In genomic region chr5:179678238-179679013, GRCh38 we compare ENCODE assay signal across 1 cellular context.
TF ChIP-seq lines count a peak whose summit lies in the region.

No MANE protein-coding gene starts in this region.

TF ChIP-seq in HepG2, 621 proteins besides CTCF, POLR2A, EP300 and RAD21 (continued from another document and continues in another):
- TF ChIP-seq HIC2 (CRISPR knock-in tag; IDR thresholded peaks at IDR 0.05; ENCODE audit: low read depth): peak; percentile 42
- no peak for TF ChIP-seq NR3C1 (CRISPR knock-in tag; IDR thresholded peaks at IDR 0.05)
- TF ChIP-seq KLF12 (CRISPR knock-in tag; IDR thresholded peaks at IDR 0.05; ENCODE audit: borderline replicate concordance): peak; percentile 68
- TF ChIP-seq ZNF17 (CRISPR knock-in tag; IDR thresholded peaks at IDR 0.05): no peak
- TF ChIP-seq SP4 (CRISPR knock-in tag; IDR thresholded peaks at IDR 0.05): peak; percentile 83; the same call in 1 of the 2 replicates
- peak; percentile 16; the same call in 1 of the 2 replicates for TF ChIP-seq RARA (CRISPR knock-in tag; IDR thresholded peaks at IDR 0.05)
- no peak for TF ChIP-seq KDM5A (IDR thresholded peaks at IDR 0.05; ENCODE audit: borderline replicate concordance, low read length)
- TF ChIP-seq ZHX2 (IDR thresholded peaks at IDR 0.05; ENCODE audit: low read depth): peak; percentile 59; the same call in 1 of the 2 replicates
- TF ChIP-seq ZHX2 (CRISPR knock-in tag; IDR thresholded peaks at IDR 0.05; ENCODE audit: borderline replicate concordance): no peak
- peak; percentile 12; the same call in 1 of the 2 replicates for TF ChIP-seq EEA1 (CRISPR knock-in tag; IDR thresholded peaks at IDR 0.05; ENCODE audit: borderline replicate concordance)
- TF ChIP-seq ZNF614 (CRISPR knock-in tag; IDR thresholded peaks at IDR 0.05; ENCODE audit: borderline replicate concordance): peak; percentile 58; the same call in 1 of the 2 replicates
- no peak for TF ChIP-seq ZNF432 (CRISPR knock-in tag; IDR thresholded peaks at IDR 0.05; ENCODE audit: borderline replicate concordance)
- TF ChIP-seq ZNF331 (CRISPR knock-in tag; IDR thresholded peaks at IDR 0.05): peak; percentile 55; the same call in 1 of the 2 replicates
- peak; percentile 17 for TF ChIP-seq ZBTB4 (CRISPR knock-in tag; IDR thresholded peaks at IDR 0.05; ENCODE audit: borderline replicate concordance)
- TF ChIP-seq NFKB2 (CRISPR knock-in tag; IDR thresholded peaks at IDR 0.05; ENCODE audit: borderline replicate concordance): peak; percentile 48; the same call in 1 of the 2 replicates
- 0 out of 2 replicates have a peak, but pooled peaks have one; percentile 85 for TF ChIP-seq ZNF850 (CRISPR knock-in tag; conservative IDR thresholded peaks at IDR 0.05)
- no peak for TF ChIP-seq RFX3 (CRISPR knock-in tag; IDR thresholded peaks at IDR 0.05)
- peak; percentile 24; the same call in 1 of the 2 replicates for TF ChIP-seq DPF2 (CRISPR knock-in tag; IDR thresholded peaks at IDR 0.05; ENCODE audit: borderline replicate concordance, low read depth)
- peak; percentile 81; the same call in 1 of the 2 replicates for TF ChIP-seq MXD4 (CRISPR knock-in tag; IDR thresholded peaks at IDR 0.05)
- peak; percentile 73; the same call in 1 of the 2 replicates for TF ChIP-seq ZSCAN22 (CRISPR knock-in tag; IDR thresholded peaks at IDR 0.05)
- TF ChIP-seq ZNF34 (CRISPR knock-in tag; IDR thresholded peaks at IDR 0.05; ENCODE audit: borderline replicate concordance): peak; percentile 76; the same call in 1 of the 2 replicates
- TF ChIP-seq FOXO1 (CRISPR knock-in tag; IDR thresholded peaks at IDR 0.05): peak; percentile 28
- peak; percentile 52; the same call in 1 of the 2 replicates for TF ChIP-seq ZFYVE20 (CRISPR knock-in tag; IDR thresholded peaks at IDR 0.05; ENCODE audit: borderline replicate concordance, low read depth)
- TF ChIP-seq ZNF275 (CRISPR knock-in tag; IDR thresholded peaks at IDR 0.05; ENCODE audit: borderline replicate concordance): peak; percentile 92
- peak; percentile 51; the same call in 1 of the 2 replicates for TF ChIP-seq ZBTB10 (CRISPR knock-in tag; IDR thresholded peaks at IDR 0.05; ENCODE audit: borderline replicate concordance)
- TF ChIP-seq ZFY (CRISPR knock-in tag; IDR thresholded peaks at IDR 0.05): peak; percentile 94
- no peak for TF ChIP-seq ZNF615 (CRISPR knock-in tag; IDR thresholded peaks at IDR 0.05; ENCODE audit: borderline replicate concordance)
- TF ChIP-seq ZNF670 (CRISPR knock-in tag; IDR thresholded peaks at IDR 0.05; ENCODE audit: borderline replicate concordance): peak; percentile 98
- 0 out of 2 replicates have a peak, but pooled peaks have one; percentile 62 for TF ChIP-seq NFKBIZ (CRISPR knock-in tag; IDR thresholded peaks at IDR 0.05)
- no peak for TF ChIP-seq ZNF703 (CRISPR knock-in tag; IDR thresholded peaks at IDR 0.05; ENCODE audit: borderline replicate concordance)
- TF ChIP-seq PAWR (CRISPR knock-in tag; IDR thresholded peaks at IDR 0.05; ENCODE audit: borderline replicate concordance): peak; percentile 75; the same call in 1 of the 2 replicates
- TF ChIP-seq ZFP36L2 (CRISPR knock-in tag; IDR thresholded peaks at IDR 0.05): no peak
- no peak for TF ChIP-seq KDM6A (CRISPR knock-in tag; IDR thresholded peaks at IDR 0.05; ENCODE audit: low read depth)
- peak; percentile 91 for TF ChIP-seq NCOA1 (CRISPR knock-in tag; IDR thresholded peaks at IDR 0.05)
- TF ChIP-seq ZNF691 (CRISPR knock-in tag; IDR thresholded peaks at IDR 0.05; ENCODE audit: borderline replicate concordance, low read depth): peak; percentile 93; the same call in 1 of the 2 replicates
- TF ChIP-seq MZF1 (CRISPR knock-in tag; IDR thresholded peaks at IDR 0.05; ENCODE audit: borderline replicate concordance): no peak
- TF ChIP-seq CC2D1A (CRISPR knock-in tag; IDR thresholded peaks at IDR 0.05): no peak
- TF ChIP-seq CCDC6 (CRISPR knock-in tag; IDR thresholded peaks at IDR 0.05): peak; percentile 92
- TF ChIP-seq ZNF556 (CRISPR knock-in tag; IDR thresholded peaks at IDR 0.05; ENCODE audit: borderline replicate concordance): peak; percentile 77; the same call in 1 of the 2 replicates
- peak; percentile 23; the same call in 1 of the 2 replicates for TF ChIP-seq AKAP8 (CRISPR knock-in tag; IDR thresholded peaks at IDR 0.05)
- peak; percentile 84 for TF ChIP-seq CREB1 (IDR thresholded peaks at IDR 0.05)
- TF ChIP-seq CREB1 (CRISPR knock-in tag; IDR thresholded peaks at IDR 0.05): no peak
- TF ChIP-seq DRAP1 (CRISPR knock-in tag; IDR thresholded peaks at IDR 0.05): peak; percentile 68
- TF ChIP-seq ATF2 (CRISPR knock-in tag; IDR thresholded peaks at IDR 0.05): peak; percentile 94
- TF ChIP-seq TCF12 (IDR thresholded peaks at IDR 0.05): no peak
- no peak for TF ChIP-seq TCF12 (CRISPR knock-in tag; IDR thresholded peaks at IDR 0.05)
- TF ChIP-seq PHF20 (CRISPR knock-in tag; IDR thresholded peaks at IDR 0.05): peak; percentile 58
- no peak for TF ChIP-seq ZKSCAN1 (IDR thresholded peaks at IDR 0.05; ENCODE audit: low read length)
- 0 out of 2 replicates have a peak, but pooled peaks have one; percentile 20 for TF ChIP-seq REXO4 (CRISPR knock-in tag; IDR thresholded peaks at IDR 0.05; ENCODE audit: borderline replicate concordance)
- TF ChIP-seq ZNF3 (CRISPR knock-in tag; IDR thresholded peaks at IDR 0.05): no peak
- TF ChIP-seq TGIF2 (CRISPR knock-in tag; IDR thresholded peaks at IDR 0.05): peak; percentile 85
- TF ChIP-seq TCF7 (IDR thresholded peaks at IDR 0.05; ENCODE audit: low read depth): no peak
